ENCODE assay signal across 1 cellular context in genomic region chr1:45521413-45522323, GRCh38.
TF ChIP-seq lines count a peak whose summit lies in the region.

PRDX1 (minus strand) TSS chr1:45521884; CDS start chr1:45519043, 2,841 bp downstream.

TF ChIP-seq in WTC11, 78 proteins besides CTCF, POLR2A, EP300 and RAD21 (continued from another document):
- peak; percentile 56; the same call in 1 of the 2 replicates for TF ChIP-seq IRF2 (CRISPR knock-in tag; IDR thresholded peaks at IDR 0.05; ENCODE audit: borderline replicate concordance, low read depth)
- 0 out of 2 replicates have a peak, but pooled peaks have one; percentile 57 for TF ChIP-seq PRRX2 (CRISPR knock-in tag; IDR thresholded peaks at IDR 0.05)
- TF ChIP-seq, protein P1, sequence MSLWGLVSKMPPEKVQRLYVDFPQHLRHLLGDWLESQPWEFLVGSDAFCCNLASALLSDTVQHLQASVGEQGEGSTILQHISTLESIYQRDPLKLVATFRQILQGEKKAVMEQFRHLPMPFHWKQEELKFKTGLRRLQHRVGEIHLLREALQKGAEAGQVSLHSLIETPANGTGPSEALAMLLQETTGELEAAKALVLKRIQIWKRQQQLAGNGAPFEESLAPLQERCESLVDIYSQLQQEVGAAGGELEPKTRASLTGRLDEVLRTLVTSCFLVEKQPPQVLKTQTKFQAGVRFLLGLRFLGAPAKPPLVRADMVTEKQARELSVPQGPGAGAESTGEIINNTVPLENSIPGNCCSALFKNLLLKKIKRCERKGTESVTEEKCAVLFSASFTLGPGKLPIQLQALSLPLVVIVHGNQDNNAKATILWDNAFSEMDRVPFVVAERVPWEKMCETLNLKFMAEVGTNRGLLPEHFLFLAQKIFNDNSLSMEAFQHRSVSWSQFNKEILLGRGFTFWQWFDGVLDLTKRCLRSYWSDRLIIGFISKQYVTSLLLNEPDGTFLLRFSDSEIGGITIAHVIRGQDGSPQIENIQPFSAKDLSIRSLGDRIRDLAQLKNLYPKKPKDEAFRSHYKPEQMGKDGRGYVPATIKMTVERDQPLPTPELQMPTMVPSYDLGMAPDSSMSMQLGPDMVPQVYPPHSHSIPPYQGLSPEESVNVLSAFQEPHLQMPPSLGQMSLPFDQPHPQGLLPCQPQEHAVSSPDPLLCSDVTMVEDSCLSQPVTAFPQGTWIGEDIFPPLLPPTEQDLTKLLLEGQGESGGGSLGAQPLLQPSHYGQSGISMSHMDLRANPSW (CRISPR knock-in tag; conservative IDR thresholded peaks at IDR 0.05; ENCODE audit: low read depth) = no peak
- 0 out of 2 replicates have a peak, but pooled peaks have one; percentile 32 for TF ChIP-seq NR3C1 (CRISPR knock-in tag; conservative IDR thresholded peaks at IDR 0.05; ENCODE audit: low read depth)
- TF ChIP-seq TEAD4 (CRISPR knock-in tag; IDR thresholded peaks at IDR 0.05) = no peak
- TF ChIP-seq, protein P2, sequence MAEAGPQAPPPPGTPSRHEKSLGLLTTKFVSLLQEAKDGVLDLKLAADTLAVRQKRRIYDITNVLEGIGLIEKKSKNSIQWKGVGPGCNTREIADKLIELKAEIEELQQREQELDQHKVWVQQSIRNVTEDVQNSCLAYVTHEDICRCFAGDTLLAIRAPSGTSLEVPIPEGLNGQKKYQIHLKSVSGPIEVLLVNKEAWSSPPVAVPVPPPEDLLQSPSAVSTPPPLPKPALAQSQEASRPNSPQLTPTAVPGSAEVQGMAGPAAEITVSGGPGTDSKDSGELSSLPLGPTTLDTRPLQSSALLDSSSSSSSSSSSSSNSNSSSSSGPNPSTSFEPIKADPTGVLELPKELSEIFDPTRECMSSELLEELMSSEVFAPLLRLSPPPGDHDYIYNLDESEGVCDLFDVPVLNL (CRISPR knock-in tag; IDR thresholded peaks at IDR 0.05; ENCODE audit: borderline replicate concordance, low read depth) = no peak; the same call in 1 of the 2 replicates
- TF ChIP-seq ZNF425 (CRISPR knock-in tag; conservative IDR thresholded peaks at IDR 0.05) = no peak
- TF ChIP-seq, protein P3, sequence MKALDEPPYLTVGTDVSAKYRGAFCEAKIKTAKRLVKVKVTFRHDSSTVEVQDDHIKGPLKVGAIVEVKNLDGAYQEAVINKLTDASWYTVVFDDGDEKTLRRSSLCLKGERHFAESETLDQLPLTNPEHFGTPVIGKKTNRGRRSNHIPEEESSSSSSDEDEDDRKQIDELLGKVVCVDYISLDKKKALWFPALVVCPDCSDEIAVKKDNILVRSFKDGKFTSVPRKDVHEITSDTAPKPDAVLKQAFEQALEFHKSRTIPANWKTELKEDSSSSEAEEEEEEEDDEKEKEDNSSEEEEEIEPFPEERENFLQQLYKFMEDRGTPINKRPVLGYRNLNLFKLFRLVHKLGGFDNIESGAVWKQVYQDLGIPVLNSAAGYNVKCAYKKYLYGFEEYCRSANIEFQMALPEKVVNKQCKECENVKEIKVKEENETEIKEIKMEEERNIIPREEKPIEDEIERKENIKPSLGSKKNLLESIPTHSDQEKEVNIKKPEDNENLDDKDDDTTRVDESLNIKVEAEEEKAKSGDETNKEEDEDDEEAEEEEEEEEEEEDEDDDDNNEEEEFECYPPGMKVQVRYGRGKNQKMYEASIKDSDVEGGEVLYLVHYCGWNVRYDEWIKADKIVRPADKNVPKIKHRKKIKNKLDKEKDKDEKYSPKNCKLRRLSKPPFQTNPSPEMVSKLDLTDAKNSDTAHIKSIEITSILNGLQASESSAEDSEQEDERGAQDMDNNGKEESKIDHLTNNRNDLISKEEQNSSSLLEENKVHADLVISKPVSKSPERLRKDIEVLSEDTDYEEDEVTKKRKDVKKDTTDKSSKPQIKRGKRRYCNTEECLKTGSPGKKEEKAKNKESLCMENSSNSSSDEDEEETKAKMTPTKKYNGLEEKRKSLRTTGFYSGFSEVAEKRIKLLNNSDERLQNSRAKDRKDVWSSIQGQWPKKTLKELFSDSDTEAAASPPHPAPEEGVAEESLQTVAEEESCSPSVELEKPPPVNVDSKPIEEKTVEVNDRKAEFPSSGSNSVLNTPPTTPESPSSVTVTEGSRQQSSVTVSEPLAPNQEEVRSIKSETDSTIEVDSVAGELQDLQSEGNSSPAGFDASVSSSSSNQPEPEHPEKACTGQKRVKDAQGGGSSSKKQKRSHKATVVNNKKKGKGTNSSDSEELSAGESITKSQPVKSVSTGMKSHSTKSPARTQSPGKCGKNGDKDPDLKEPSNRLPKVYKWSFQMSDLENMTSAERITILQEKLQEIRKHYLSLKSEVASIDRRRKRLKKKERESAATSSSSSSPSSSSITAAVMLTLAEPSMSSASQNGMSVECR (CRISPR knock-in tag; IDR thresholded peaks at IDR 0.05; ENCODE audit: borderline replicate concordance) = peak; percentile 89; the same call in 1 of the 2 replicates
- TF ChIP-seq JAZF1 (CRISPR knock-in tag; IDR thresholded peaks at IDR 0.05) = no peak
- TF ChIP-seq, protein P4, sequence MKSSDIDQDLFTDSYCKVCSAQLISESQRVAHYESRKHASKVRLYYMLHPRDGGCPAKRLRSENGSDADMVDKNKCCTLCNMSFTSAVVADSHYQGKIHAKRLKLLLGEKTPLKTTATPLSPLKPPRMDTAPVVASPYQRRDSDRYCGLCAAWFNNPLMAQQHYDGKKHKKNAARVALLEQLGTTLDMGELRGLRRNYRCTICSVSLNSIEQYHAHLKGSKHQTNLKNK (CRISPR knock-in tag; IDR thresholded peaks at IDR 0.05) = peak; percentile 82
- TF ChIP-seq, protein P5, sequence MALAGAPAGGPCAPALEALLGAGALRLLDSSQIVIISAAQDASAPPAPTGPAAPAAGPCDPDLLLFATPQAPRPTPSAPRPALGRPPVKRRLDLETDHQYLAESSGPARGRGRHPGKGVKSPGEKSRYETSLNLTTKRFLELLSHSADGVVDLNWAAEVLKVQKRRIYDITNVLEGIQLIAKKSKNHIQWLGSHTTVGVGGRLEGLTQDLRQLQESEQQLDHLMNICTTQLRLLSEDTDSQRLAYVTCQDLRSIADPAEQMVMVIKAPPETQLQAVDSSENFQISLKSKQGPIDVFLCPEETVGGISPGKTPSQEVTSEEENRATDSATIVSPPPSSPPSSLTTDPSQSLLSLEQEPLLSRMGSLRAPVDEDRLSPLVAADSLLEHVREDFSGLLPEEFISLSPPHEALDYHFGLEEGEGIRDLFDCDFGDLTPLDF (CRISPR knock-in tag; IDR thresholded peaks at IDR 0.05) = peak; percentile 80
- TF ChIP-seq ZSCAN18 (CRISPR knock-in tag; IDR thresholded peaks at IDR 0.05) = no peak
- TF ChIP-seq PRDM15 (CRISPR knock-in tag; IDR thresholded peaks at IDR 0.05) = peak; percentile 29; the same call in 1 of the 2 replicates
- no peak for TF ChIP-seq ELF4 (CRISPR knock-in tag; IDR thresholded peaks at IDR 0.05; ENCODE audit: low read depth)
- TF ChIP-seq, protein P6, sequence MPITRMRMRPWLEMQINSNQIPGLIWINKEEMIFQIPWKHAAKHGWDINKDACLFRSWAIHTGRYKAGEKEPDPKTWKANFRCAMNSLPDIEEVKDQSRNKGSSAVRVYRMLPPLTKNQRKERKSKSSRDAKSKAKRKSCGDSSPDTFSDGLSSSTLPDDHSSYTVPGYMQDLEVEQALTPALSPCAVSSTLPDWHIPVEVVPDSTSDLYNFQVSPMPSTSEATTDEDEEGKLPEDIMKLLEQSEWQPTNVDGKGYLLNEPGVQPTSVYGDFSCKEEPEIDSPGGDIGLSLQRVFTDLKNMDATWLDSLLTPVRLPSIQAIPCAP (CRISPR knock-in tag; IDR thresholded peaks at IDR 0.05) = peak; percentile 96
- 0 out of 2 replicates have a peak, but pooled peaks have one; percentile 3 for TF ChIP-seq ZNF317 (CRISPR knock-in tag; IDR thresholded peaks at IDR 0.05; ENCODE audit: borderline replicate concordance, low read depth)
- peak; percentile 98 for TF ChIP-seq ETV6 (CRISPR knock-in tag; IDR thresholded peaks at IDR 0.05)
- no peak for TF ChIP-seq MXD4 (CRISPR knock-in tag; IDR thresholded peaks at IDR 0.05; ENCODE audit: borderline replicate concordance)
- TF ChIP-seq TP53 (CRISPR knock-in tag; IDR thresholded peaks at IDR 0.05) = peak; percentile 86
- no peak for TF ChIP-seq SOX15 (CRISPR knock-in tag; IDR thresholded peaks at IDR 0.05)
- TF ChIP-seq ZBTB21 (CRISPR knock-in tag; IDR thresholded peaks at IDR 0.05; ENCODE audit: borderline replicate concordance) = no peak; the same call in 1 of the 2 replicates
- TF ChIP-seq, protein P7, sequence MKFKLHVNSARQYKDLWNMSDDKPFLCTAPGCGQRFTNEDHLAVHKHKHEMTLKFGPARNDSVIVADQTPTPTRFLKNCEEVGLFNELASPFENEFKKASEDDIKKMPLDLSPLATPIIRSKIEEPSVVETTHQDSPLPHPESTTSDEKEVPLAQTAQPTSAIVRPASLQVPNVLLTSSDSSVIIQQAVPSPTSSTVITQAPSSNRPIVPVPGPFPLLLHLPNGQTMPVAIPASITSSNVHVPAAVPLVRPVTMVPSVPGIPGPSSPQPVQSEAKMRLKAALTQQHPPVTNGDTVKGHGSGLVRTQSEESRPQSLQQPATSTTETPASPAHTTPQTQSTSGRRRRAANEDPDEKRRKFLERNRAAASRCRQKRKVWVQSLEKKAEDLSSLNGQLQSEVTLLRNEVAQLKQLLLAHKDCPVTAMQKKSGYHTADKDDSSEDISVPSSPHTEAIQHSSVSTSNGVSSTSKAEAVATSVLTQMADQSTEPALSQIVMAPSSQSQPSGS (CRISPR knock-in tag; IDR thresholded peaks at IDR 0.05; ENCODE audit: borderline replicate concordance, low read depth) = peak; percentile 63; the same call in 1 of the 2 replicates
- TF ChIP-seq E2F5 (CRISPR knock-in tag; IDR thresholded peaks at IDR 0.05) = no peak
- 0 out of 2 replicates have a peak, but pooled peaks have one; percentile 38 for TF ChIP-seq ZNF671 (CRISPR knock-in tag; IDR thresholded peaks at IDR 0.05)
- TF ChIP-seq ZNF423 (CRISPR knock-in tag; IDR thresholded peaks at IDR 0.05) = no peak
- TF ChIP-seq ZNF232 (CRISPR knock-in tag; IDR thresholded peaks at IDR 0.05) = 0 out of 2 replicates have a peak, but pooled peaks have one; percentile 73
